Comparison of ENCODE assay signal across 8 cellular contexts in the genomic region with DNA sequence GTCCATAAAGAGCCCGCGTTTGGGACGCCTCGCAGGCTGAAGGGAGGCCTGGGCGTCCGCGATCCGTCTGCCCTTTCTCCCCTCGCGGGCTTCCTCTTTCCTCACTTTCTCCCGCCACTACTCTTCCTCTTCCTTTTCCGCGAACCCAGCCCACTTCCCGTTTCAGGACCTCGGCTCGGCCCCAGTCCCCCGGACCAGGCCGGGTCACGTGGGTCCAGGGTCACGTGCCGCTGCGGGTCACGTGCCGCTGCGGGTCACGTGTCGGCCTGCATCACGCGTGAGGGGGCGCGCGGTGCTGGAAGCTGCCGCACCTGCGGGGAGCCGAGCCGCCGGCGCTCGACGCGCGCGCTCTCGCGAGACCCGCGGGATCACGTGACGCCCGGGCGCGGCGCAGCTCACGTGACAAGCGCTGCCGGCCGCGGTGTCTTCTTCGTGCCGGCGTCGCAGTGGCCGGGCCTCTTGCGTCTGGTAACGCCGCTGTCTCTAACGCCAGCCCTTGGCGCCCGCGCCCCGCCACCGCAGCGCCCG. TPM values are rescaled to one million over a fixed set of nuclear protein-coding genes. Genes with fewer than 3 reads are reported as not detected.
DNase-seq lines count a peak whose midpoint lies in the region; ATAC-seq and TF ChIP-seq lines count a peak whose summit lies in the region.

A gene with protein sequence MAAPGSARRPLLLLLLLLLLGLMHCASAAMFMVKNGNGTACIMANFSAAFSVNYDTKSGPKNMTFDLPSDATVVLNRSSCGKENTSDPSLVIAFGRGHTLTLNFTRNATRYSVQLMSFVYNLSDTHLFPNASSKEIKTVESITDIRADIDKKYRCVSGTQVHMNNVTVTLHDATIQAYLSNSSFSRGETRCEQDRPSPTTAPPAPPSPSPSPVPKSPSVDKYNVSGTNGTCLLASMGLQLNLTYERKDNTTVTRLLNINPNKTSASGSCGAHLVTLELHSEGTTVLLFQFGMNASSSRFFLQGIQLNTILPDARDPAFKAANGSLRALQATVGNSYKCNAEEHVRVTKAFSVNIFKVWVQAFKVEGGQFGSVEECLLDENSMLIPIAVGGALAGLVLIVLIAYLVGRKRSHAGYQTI (plus strand): TSS at position 398 of the 528 bp plus-strand sequence. CDS start 196 bp downstream, outside the sequence.

- peaks cover 25% of the 10 kb centered on the region for H3K4me1 ChIP-seq in PC-9 (replicated peaks; ENCODE audit: insufficient read depth)

- DNase-seq in DMS153 treated with DMSO at 0.1 percent for 48 hours (lab: John Stamatoyannopoulos, UW; ENCODE audit: unreplicated experiment) (peak; percentile 82), KBM-7 (peak; percentile 98), PC-9 (peak; percentile 87 to 98), epithelial cell of proximal tubule (ENCODE audit: low read depth) (no peak), mucosa of gallbladder (ENCODE audit: low spot score) (peak; percentile 97)
- DNase-seq in activated T-cell treated with anti-CD3 and anti-CD28 coated beads, Interleukin-2, amount 50 U/mL, for 1 hour = peak; percentile 100
- DNase-seq in stimulated activated CD8-positive, alpha-beta memory T cell treated with anti-CD3 and anti-CD28 coated beads, Interleukin-4, amount 100 ng/mL, for 24 hours (ENCODE audit: low read depth) = peak; percentile 99

- TF ChIP-seq CTCF in PC-9 (conservative IDR thresholded peaks at IDR 0.05) (no peak), epithelial cell of proximal tubule (conservative IDR thresholded peaks at IDR 0.05; ENCODE audit: low read depth, low read length) (no peak)

- peaks cover 51% of the 10 kb centered on the region for H3K79me2 ChIP-seq in PC-9 (ENCODE audit: low read depth)

- CTCF ChIA-PET in PC-9 (lab: Charles Lee) = no interaction called here

- intact Hi-C loops in PC-9 (cut with micrococcal nuclease; ENCODE audit: unreplicated experiment) = loop anchor here (10.0 kb wide), 1 partner anchor 148 kb away; no protein-coding TSS in a partner anchor

- no TSS peak for BruUV-seq in PC-9 (replicated peaks; lab: Mats Ljungman, UMichigan)

- POLR2A ChIA-PET in PC-9 (lab: Charles Lee; ENCODE audit: unreplicated experiment) = no interaction called here

- peak within 1 kb of the TSS; percentile 91 for H3K4me2 ChIP-seq in PC-9

- peak within 1 kb of the TSS; percentile 78 for H3K4me3 ChIP-seq in PC-9
- peak within 1 kb of the TSS; percentile 85 for H3K4me3 ChIP-seq in epithelial cell of proximal tubule (ENCODE audit: low read depth, low read length)

- no peaks in the 10 kb centered on the region for H3K27me3 ChIP-seq in PC-9 (ENCODE audit: insufficient read depth, low read depth)

- no peaks in the 10 kb centered on the region for H3K9me3 ChIP-seq in PC-9 (ENCODE audit: insufficient read depth, low read depth)

- H3K36me3 ChIP-seq in PC-9 (ENCODE audit: low read depth) = no peaks in the 10 kb centered on the region

- peak; percentile 65 for ATAC-seq in GM21717 (IDR thresholded peaks at IDR 0.05; ENCODE audit: unreplicated experiment)

- H3K9me2 ChIP-seq in PC-9 (ENCODE audit: insufficient read depth) = no peaks in the 10 kb centered on the region

- in situ Hi-C loops in KBM-7 (cut with MboI; ENCODE audit: low pct_unique_long_range_greater_than_20kb, low sequenced_read_pairs) = no loop called here

- peaks cover 31% of the 10 kb centered on the region for H3F3A ChIP-seq in PC-9 (ENCODE audit: insufficient read depth, low read depth)

- peak within 1 kb of the TSS; percentile 99 for H2AFZ ChIP-seq in PC-9

- peak within 1 kb of the TSS; percentile 70 for H3K27ac ChIP-seq in PC-9

- peaks cover 31% of the 10 kb centered on the region for H4K20me1 ChIP-seq in PC-9 (ENCODE audit: insufficient read depth)

RNA-seq across cellular contexts. Expression of the gene that starts here (rescaled TPM):
- total RNA-seq in PC-9 (2021) (186 and 263 TPM in 2 replicates), epithelial cell of proximal tubule (192 and 195 TPM in 2 replicates), mucosa of gallbladder (306 TPM)
